Comparison of ENCODE assay signal across 1 cellular context in genomic region chr3:13353936-13354542, GRCh38.
TF ChIP-seq lines count a peak whose summit lies in the region.

No MANE protein-coding gene starts in this region.

TF ChIP-seq in HepG2, 621 proteins besides CTCF, POLR2A, EP300 and RAD21 (continued from another document):
- TF ChIP-seq CSRNP2 (CRISPR knock-in tag; conservative IDR thresholded peaks at IDR 0.05; ENCODE audit: low read depth) (no peak), RERE (CRISPR knock-in tag; IDR thresholded peaks at IDR 0.05; ENCODE audit: low read depth) (no peak)
